Comparison of ENCODE assay signal across 8 cellular contexts in genomic region chrX:148501121-148502066, GRCh38. TPM values are rescaled to one million over a fixed set of nuclear protein-coding genes. Genes with fewer than 3 reads are reported as not detected.
DNase-seq lines count a peak whose midpoint lies in the region; ATAC-seq and TF ChIP-seq lines count a peak whose summit lies in the region.

No MANE protein-coding gene starts in this region.

- H3K4me1 Mint-ChIP-seq in WTC11 = peaks cover 23% of the 10 kb centered on the region

- peaks cover 30% of the 10 kb centered on the region for H3K27me3 Mint-ChIP-seq in WTC11 (ENCODE audit: low read depth)

- H2AFZ ChIP-seq in GM23248 = peak overlapping the region; percentile 83

- H3K36me3 ChIP-seq in GM23248 (ENCODE audit: low read depth) (no peaks in the 10 kb centered on the region), esophagus (ENCODE audit: control insufficient read depth in 2 of 2, insufficient read depth in 2 of 2, low read length in 1 of 2) (no peaks in the 10 kb centered on the region), ovary (no peaks in the 10 kb centered on the region)

- ATAC-seq in WTC11 (peak; percentile 45), GM18868 (IDR thresholded peaks at IDR 0.05; ENCODE audit: unreplicated experiment) (no peak), HG02938 (IDR thresholded peaks at IDR 0.05; ENCODE audit: unreplicated experiment) (no peak)

- H3K27ac ChIP-seq in GM23248 (no peak overlapping the region), esophagus (ENCODE audit: low read depth in 2 of 2, low read length in 1 of 2) (no peak overlapping the region), ovary (peak overlapping the region in 1 of 2 donors; percentile 36)

- 0 out of 2 replicates have a peak overlapping the region, but pooled peaks have one; percentile 25 for H3K9ac ChIP-seq in GM23248

- no peak overlapping the region for H3K27ac Mint-ChIP-seq in WTC11

- H3K27me3 ChIP-seq in GM23248 (replicated peaks; ENCODE audit: insufficient read depth) (peaks cover 5% of the 10 kb centered on the region; the same call in 1 of the 2 replicates), esophagus (ENCODE audit: control insufficient read depth in 1 of 2, insufficient read depth in 2 of 2, low read length in 2 of 2) (peaks cover 0 to 7% of the 10 kb centered on the region in 2 donors), ovary (no peaks in the 10 kb centered on the region)

- TF ChIP-seq CTCF in WTC11 (IDR thresholded peaks at IDR 0.05) = no peak
- no peak for TF ChIP-seq CTCF in ovary (IDR thresholded peaks at IDR 0.05)

- no peaks in the 10 kb centered on the region for H4K20me1 ChIP-seq in GM23248 (ENCODE audit: insufficient read depth)

- no peaks in the 10 kb centered on the region for H3F3A ChIP-seq in GM23248 (ENCODE audit: insufficient read depth)

- no peaks in the 10 kb centered on the region for H3K79me2 ChIP-seq in GM23248 (ENCODE audit: insufficient read depth)

- peak overlapping the region; percentile 73 for H3K4me2 ChIP-seq in GM23248 (ENCODE audit: unreplicated experiment)

- TF ChIP-seq EP300 in ovary (IDR thresholded peaks at IDR 0.05) = no peak

- peak; percentile 1 for DNase-seq in Ammon's horn (ENCODE audit: low spot score)
- DNase-seq in GM23248 = no peak
- peak; percentile 51 for DNase-seq in WTC11 (ENCODE audit: low spot score)
- peak in 3 of 5 donors; percentile 15 to 36 (median 26) for DNase-seq in ovary
- DNase-seq in mucosa of gallbladder (ENCODE audit: low spot score) = no peak

- H3K36me3 Mint-ChIP-seq in WTC11 = no peaks in the 10 kb centered on the region

- H3K9me3 Mint-ChIP-seq in WTC11 = no peaks in the 10 kb centered on the region

- POLR2A ChIA-PET in WTC11 (lab: Charles Lee) = interaction anchor here (0.7 kb wide), 1 partner anchor 299 kb away, joined by 3 read pairs; no protein-coding TSS in a partner anchor

- H3K4me3 ChIP-seq in GM23248 = peak overlapping the region; percentile 76
- peak overlapping the region; percentile 29 to 35 for H3K4me3 ChIP-seq in esophagus (ENCODE audit: low read depth in 1 of 2, low read length in 2 of 2)
- peak overlapping the region; percentile 18 for H3K4me3 ChIP-seq in ovary

- no peaks in the 10 kb centered on the region for H3K9me3 ChIP-seq in GM23248 (ENCODE audit: low read depth)
- H3K9me3 ChIP-seq in esophagus (ENCODE audit: control insufficient read depth in 2 of 2, insufficient read depth in 1 of 2, low read depth in 1 of 2, low read length in 1 of 2) = no peaks in the 10 kb centered on the region
- H3K9me3 ChIP-seq in ovary = no peaks in the 10 kb centered on the region

- WGBS in GM23248 (ENCODE audit: low coverage in 1 of 2, low lambda C conversion rate in 2 of 2, missing lambda C conversion rate in 2 of 2), 2 experiments = 4 to 5% methylated on average over 21 to 32 of the region's 60 CpGs
- 3 to 41% methylated on average over 55 to 60 of the region's 60 CpGs for WGBS in esophagus, 2 donors
- WGBS in ovary, 3 donors = 34 to 46% (median 37%) methylated on average over 58 to 60 of the region's 60 CpGs

- no peaks in the 10 kb centered on the region for H3K9me2 ChIP-seq in GM23248 (ENCODE audit: insufficient read depth)

- in situ Hi-C loops in GM23248 (cut with MboI) = no loop called here

- H3K4me3 Mint-ChIP-seq in WTC11 = peak overlapping the region; percentile 83

- CTCF ChIA-PET in WTC11 (lab: Charles Lee) = interaction anchor here (1.6 kb wide), 1 partner anchor 29 kb away, joined by 4 read pairs; no protein-coding TSS in a partner anchor

- TF ChIP-seq POLR2A in ovary (IDR thresholded peaks at IDR 0.05) = no peak

- H3K4me1 ChIP-seq in GM23248 (ENCODE audit: insufficient read depth) (no peaks in the 10 kb centered on the region), esophagus (ENCODE audit: control insufficient read depth in 2 of 2, insufficient read depth in 2 of 2, low read length in 1 of 2) (peaks cover 0 to 3% of the 10 kb centered on the region in 2 donors), ovary (ENCODE audit: insufficient read depth) (no peaks in the 10 kb centered on the region)

- intact Hi-C loops in ovary (cut with DNase I) = no loop called here

TF ChIP-seq in WTC11, 78 proteins besides CTCF, POLR2A, EP300 and RAD21:
- TF ChIP-seq, protein P1, sequence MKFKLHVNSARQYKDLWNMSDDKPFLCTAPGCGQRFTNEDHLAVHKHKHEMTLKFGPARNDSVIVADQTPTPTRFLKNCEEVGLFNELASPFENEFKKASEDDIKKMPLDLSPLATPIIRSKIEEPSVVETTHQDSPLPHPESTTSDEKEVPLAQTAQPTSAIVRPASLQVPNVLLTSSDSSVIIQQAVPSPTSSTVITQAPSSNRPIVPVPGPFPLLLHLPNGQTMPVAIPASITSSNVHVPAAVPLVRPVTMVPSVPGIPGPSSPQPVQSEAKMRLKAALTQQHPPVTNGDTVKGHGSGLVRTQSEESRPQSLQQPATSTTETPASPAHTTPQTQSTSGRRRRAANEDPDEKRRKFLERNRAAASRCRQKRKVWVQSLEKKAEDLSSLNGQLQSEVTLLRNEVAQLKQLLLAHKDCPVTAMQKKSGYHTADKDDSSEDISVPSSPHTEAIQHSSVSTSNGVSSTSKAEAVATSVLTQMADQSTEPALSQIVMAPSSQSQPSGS (CRISPR knock-in tag; IDR thresholded peaks at IDR 0.05; ENCODE audit: borderline replicate concordance, low read depth) = no peak
- TF ChIP-seq CREM (CRISPR knock-in tag; IDR thresholded peaks at IDR 0.05) (no peak), FOXP1 (CRISPR knock-in tag; IDR thresholded peaks at IDR 0.05; ENCODE audit: borderline replicate concordance) (no peak), ZNF423 (CRISPR knock-in tag; IDR thresholded peaks at IDR 0.05) (no peak)
- TF ChIP-seq, protein P2, sequence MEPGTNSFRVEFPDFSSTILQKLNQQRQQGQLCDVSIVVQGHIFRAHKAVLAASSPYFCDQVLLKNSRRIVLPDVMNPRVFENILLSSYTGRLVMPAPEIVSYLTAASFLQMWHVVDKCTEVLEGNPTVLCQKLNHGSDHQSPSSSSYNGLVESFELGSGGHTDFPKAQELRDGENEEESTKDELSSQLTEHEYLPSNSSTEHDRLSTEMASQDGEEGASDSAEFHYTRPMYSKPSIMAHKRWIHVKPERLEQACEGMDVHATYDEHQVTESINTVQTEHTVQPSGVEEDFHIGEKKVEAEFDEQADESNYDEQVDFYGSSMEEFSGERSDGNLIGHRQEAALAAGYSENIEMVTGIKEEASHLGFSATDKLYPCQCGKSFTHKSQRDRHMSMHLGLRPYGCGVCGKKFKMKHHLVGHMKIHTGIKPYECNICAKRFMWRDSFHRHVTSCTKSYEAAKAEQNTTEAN (CRISPR knock-in tag; IDR thresholded peaks at IDR 0.05) = 0 out of 2 replicates have a peak, but pooled peaks have one; percentile 23
- TF ChIP-seq, protein P3, sequence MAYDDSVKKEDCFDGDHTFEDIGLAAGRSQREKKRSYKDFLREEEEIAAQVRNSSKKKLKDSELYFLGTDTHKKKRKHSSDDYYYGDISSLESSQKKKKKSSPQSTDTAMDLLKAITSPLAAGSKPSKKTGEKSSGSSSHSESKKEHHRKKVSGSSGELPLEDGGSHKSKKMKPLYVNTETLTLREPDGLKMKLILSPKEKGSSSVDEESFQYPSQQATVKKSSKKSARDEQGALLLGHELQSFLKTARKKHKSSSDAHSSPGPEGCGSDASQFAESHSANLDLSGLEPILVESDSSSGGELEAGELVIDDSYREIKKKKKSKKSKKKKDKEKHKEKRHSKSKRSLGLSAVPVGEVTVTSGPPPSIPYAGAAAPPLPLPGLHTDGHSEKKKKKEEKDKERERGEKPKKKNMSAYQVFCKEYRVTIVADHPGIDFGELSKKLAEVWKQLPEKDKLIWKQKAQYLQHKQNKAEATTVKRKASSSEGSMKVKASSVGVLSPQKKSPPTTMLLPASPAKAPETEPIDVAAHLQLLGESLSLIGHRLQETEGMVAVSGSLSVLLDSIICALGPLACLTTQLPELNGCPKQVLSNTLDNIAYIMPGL (CRISPR knock-in tag; IDR thresholded peaks at IDR 0.05) = peak; percentile 55; the same call in 1 of the 2 replicates

RNA-seq across cellular contexts. Expression of gene AFF2, which starts 1.0 kb away (rescaled TPM):
- total RNA-seq in GM23248 (2014; rRNA removed; shearing (Covaris generic)) = 0.54 and 1.1 TPM in 2 replicates
- polyA plus RNA-seq in GM23248 (2016; fragmentation: Nextera tagmentation; extraction: Ambion mirVana) = 0.06 and 0.31 TPM in 2 replicates
- 6.0 to 7.6 TPM (median 6.9 TPM) in 3 replicates for total RNA-seq in WTC11 (2021)
- under 1 TPM; 0.01 to 0.02 TPM for polyA plus RNA-seq in esophagus
- 10 to 100 TPM in 1 of 7 donors, 1 to 10 TPM in 6; 1.3 to 12.3 (median 4.6) TPM for total RNA-seq in ovary
- polyA plus RNA-seq in ovary = 10 to 100 TPM in 1 of 2 donors, 1 to 10 TPM in 1; 2.8 to 11.8 TPM
- 36.0 TPM for total RNA-seq in mucosa of gallbladder

Comparison
In these comparisons a context has a peak if more than half of its experiments do, and no peak if none do; other contexts are left out.
1. DNase-seq: peak in Ammon's horn (single experiment), WTC11 (single experiment) and ovary (3 of 5); none in GM23248 (single experiment) and mucosa of gallbladder (single experiment).
2. H3K4me3 ChIP-seq: peak in every context shown above with its lines; median percentile 76 in GM23248; 32 in esophagus; 18 in ovary.